20 cellular contexts compared by ENCODE assay signal in the genomic region with DNA sequence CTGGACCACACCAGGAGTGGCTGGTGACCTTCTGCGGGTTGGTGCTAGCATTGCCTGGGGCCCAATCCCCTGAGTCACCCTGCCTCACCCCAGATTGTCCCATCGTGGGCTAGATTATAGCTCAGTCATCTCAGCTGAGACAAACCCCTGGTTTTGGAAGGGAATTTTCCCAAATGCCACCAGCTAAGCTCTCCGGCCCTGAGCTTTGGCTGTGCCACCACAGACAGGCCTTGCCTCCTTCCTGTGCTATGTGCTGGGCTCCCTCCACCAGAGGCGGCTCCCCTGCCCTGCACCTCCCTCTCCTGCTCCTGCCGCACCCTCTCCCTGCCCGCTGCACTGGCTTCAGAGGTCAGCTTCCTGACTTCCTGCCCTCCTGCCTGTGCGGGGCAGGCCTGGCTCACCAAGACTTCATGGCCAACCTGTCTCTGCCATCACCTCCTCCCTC.
DNase-seq lines count a peak whose midpoint lies in the region; ATAC-seq, FAIRE-seq and TF ChIP-seq lines count a peak whose summit lies in the region.
"Had no signal": no experiment of that assay in that cellular context is flagged by ENCODE, and none has a peak within 500 bp of the region (broad histone marks: within the 10 kb centered on the region; RNA-seq: fewer than 3 reads in every experiment).

No MANE protein-coding gene starts in this region.

- H3K9me3 ChIP-seq in A549 (no peaks in the 10 kb centered on the region), right cardiac atrium (ENCODE audit: control insufficient read depth, low read length) (no peaks in the 10 kb centered on the region), transverse colon (no peaks in the 10 kb centered on the region)
- H3K9me3 ChIP-seq: lower lobe of right lung, neutrophil, Peyer's patch, upper lobe of right lung had no signal

- TF ChIP-seq CTCF in A549 (IDR thresholded peaks at IDR 0.05) (no peak), transverse colon (IDR thresholded peaks at IDR 0.05) (no peak)

- CTCF ChIA-PET in A549 (lab: Yijun Ruan, JAX) = interaction anchor here (1.1 to 11.7 kb wide), 9 partner anchors 9 to 202 kb away, joined by 3 to 353 read pairs (median 37); no protein-coding TSS in a partner anchor

- WGBS in A549 (ENCODE audit: missing lambda C conversion rate) = 49% methylated on average over 5 of the region's 7 CpGs
- WGBS in right cardiac atrium = 50% methylated on average over 7 of the region's 7 CpGs
- 65 to 74% methylated on average over 4 to 7 of the region's 7 CpGs for WGBS in transverse colon (ENCODE audit: low coverage in 1 of 2), 2 donors

- H3K4me2 ChIP-seq in A549 = peak overlapping the region; percentile 12; the same call in 1 of the 3 replicates

- H3K4me1 ChIP-seq in A549 = peaks cover 10% of the 10 kb centered on the region
- H3K4me1 ChIP-seq in right cardiac atrium (ENCODE audit: control insufficient read depth, insufficient read depth, low read length) = peaks cover 15% of the 10 kb centered on the region
- H3K4me1 ChIP-seq in transverse colon = peaks cover 0 to 4% (median 2%) of the 10 kb centered on the region in 4 donors
- H3K4me1 ChIP-seq: Peyer's patch, upper lobe of right lung had no signal

- intact Hi-C loops in right cardiac atrium (cut with DNase I) (loop anchor here (5.0 to 10.0 kb wide), 3 partner anchors 51 to 71 kb away; no protein-coding TSS in a partner anchor), transverse colon (cut with DNase I; ENCODE audit: low total_unique reads) (loop anchor here (5.0 kb wide), 1 partner anchor 201 kb away; no protein-coding TSS in a partner anchor), posterior vena cava (cut with DNase I) (loop anchor here (5.0 to 10.0 kb wide), 2 partner anchors 199 to 201 kb away; a partner anchor contains a TSS)

- TF ChIP-seq POLR2A in A549 (IDR thresholded peaks at IDR 0.05; ENCODE audit: low read length) (no peak), transverse colon (IDR thresholded peaks at IDR 0.05) (no peak)

- in situ Hi-C loops in transverse colon (cut with MboI; ENCODE audit: low pct_ligation_motif_present in 1 of 4, low pct_unique_long_range_greater_than_20kb in 1 of 4, low sequenced_read_pairs in 3 of 4) = loop anchor here in 3 of 4 donors (5.0 to 25.0 kb wide), 3 partner anchors 136 to 139 kb away; no protein-coding TSS in a partner anchor

- no peak for TF ChIP-seq EP300 in A549 (IDR thresholded peaks at IDR 0.05)
- TF ChIP-seq EP300 in transverse colon (IDR thresholded peaks at IDR 0.05; ENCODE audit: low read depth) = no peak

- H3K27ac ChIP-seq in A549 = peak overlapping the region in 1 of 2 experiments; percentile 63; a peak in 2 of 6 replicates
- peak overlapping the region; percentile 68 for H3K27ac ChIP-seq in right cardiac atrium (ENCODE audit: low read length)
- no peak overlapping the region for H3K27ac ChIP-seq in transverse colon
- H3K27ac ChIP-seq: lower lobe of right lung, neutrophil, Peyer's patch, upper lobe of right lung had no signal

- H3K27me3 ChIP-seq in right cardiac atrium (ENCODE audit: control insufficient read depth, insufficient read depth) = no peaks in the 10 kb centered on the region
- H3K27me3 ChIP-seq in transverse colon = no peaks in the 10 kb centered on the region
- H3K27me3 ChIP-seq: Peyer's patch, upper lobe of right lung had no signal

- no peaks in the 10 kb centered on the region for H3K36me3 ChIP-seq in transverse colon
- H3K36me3 ChIP-seq: neutrophil, Peyer's patch, upper lobe of right lung had no signal

- DNase-seq in A549 (ENCODE audit: low read depth in 1 of 2, low spot score in 1 of 2) (peak; percentile 29 to 34), HK-2 (ENCODE audit: unreplicated experiment) (peak; percentile 20), amniotic epithelial cell (ENCODE audit: low read depth) (peak; percentile 45), right cardiac atrium (peak in 1 of 3 donors; percentile 62), transverse colon (no peak), DMS79 treated with DMSO at 0.1 percent for 48 hours (lab: John Stamatoyannopoulos, UW) (no peak), posterior vena cava (ENCODE audit: low spot score) (no peak)
- DNase-seq in stimulated activated CD4-positive, alpha-beta T cell treated with anti-CD3 and anti-CD28 coated beads, Interleukin-15, amount 100 ng/mL, for 24 hours = no peak
- DNase-seq: activated CD4-positive, alpha-beta T cell treated with anti-CD3 and anti-CD28 coated beads, Interleukin-2, amount 10 ng/mL, durations not matched to agents 24 days and 14 days; central memory CD4-positive, alpha-beta T cell; head of caudate nucleus; lower lobe of right lung; NCI-H1092 treated with DMSO at 0.1 percent for 48 hours; NCI-H510A; Peyer's patch; T-helper 2 cell; upper lobe of right lung had no signal

- H3K4me3 ChIP-seq in A549 (no peak overlapping the region), right cardiac atrium (ENCODE audit: low read length) (no peak overlapping the region), transverse colon (no peak overlapping the region)
- H3K4me3 ChIP-seq: GM12878, lower lobe of right lung, Peyer's patch, upper lobe of right lung had no signal

- ATAC-seq in A549 = peak; percentile 36 to 47; a peak in 4 of 6 replicates
- peak; percentile 40 to 65 for ATAC-seq in right cardiac atrium
- ATAC-seq: GM12878, lower lobe of right lung, upper lobe of right lung had no signal

- no peak for FAIRE-seq in A549 (lab: Jason Lieb, UNC)
- FAIRE-seq: endometrium, GM12878 had no signal

- POLR2A ChIA-PET in A549 (lab: Yijun Ruan, JAX) = no interaction called here

- no peak for TF ChIP-seq RAD21 in A549 (conservative IDR thresholded peaks at IDR 0.05 in 1 of 2, IDR thresholded peaks at IDR 0.05 in 1 of 2)

TF ChIP-seq in A549, 52 proteins besides CTCF, POLR2A, EP300 and RAD21:
- TF ChIP-seq TP53 (CRISPR knock-in tag; IDR thresholded peaks at IDR 0.05) (no peak), MAZ (IDR thresholded peaks at IDR 0.05; ENCODE audit: borderline replicate concordance, low read depth, low read length) (no peak), HDAC2 (IDR thresholded peaks at IDR 0.05) (no peak), MYC (IDR thresholded peaks at IDR 0.05; ENCODE audit: borderline replicate concordance, low read length) (no peak), KDM1A (IDR thresholded peaks at IDR 0.05; ENCODE audit: low read depth) (no peak), FOSB (CRISPR knock-in tag; IDR thresholded peaks at IDR 0.05) (no peak), SREBF2 (IDR thresholded peaks at IDR 0.05) (no peak), NFE2L2 (conservative IDR thresholded peaks at IDR 0.05; ENCODE audit: low read length) (no peak), RNF2 (IDR thresholded peaks at IDR 0.05; ENCODE audit: borderline replicate concordance, low read depth) (no peak), RARB (CRISPR knock-in tag; IDR thresholded peaks at IDR 0.05) (no peak)
- TF ChIP-seq, protein P1, sequence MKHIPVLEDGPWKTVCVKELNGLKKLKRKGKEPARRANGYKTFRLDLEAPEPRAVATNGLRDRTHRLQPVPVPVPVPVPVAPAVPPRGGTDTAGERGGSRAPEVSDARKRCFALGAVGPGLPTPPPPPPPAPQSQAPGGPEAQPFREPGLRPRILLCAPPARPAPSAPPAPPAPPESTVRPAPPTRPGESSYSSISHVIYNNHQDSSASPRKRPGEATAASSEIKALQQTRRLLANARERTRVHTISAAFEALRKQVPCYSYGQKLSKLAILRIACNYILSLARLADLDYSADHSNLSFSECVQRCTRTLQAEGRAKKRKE (CRISPR knock-in tag; IDR thresholded peaks at IDR 0.05; ENCODE audit: low read depth) = no peak

Comparison
In these comparisons a context has a peak if more than half of its experiments do, and no peak if none do; other contexts are left out.
1. DNase-seq: peak in A549 (2 of 2), HK-2 (single experiment) and amniotic epithelial cell (single experiment); none in transverse colon (single experiment), stimulated activated CD4-positive, alpha-beta T cell treated with anti-CD3 and anti-CD28 coated beads, Interleukin-15, amount 100 ng/mL, for 24 hours (single experiment), DMS79 treated with DMSO at 0.1 percent for 48 hours (single experiment) and posterior vena cava (single experiment).